8 cellular contexts compared by ENCODE assay signal in genomic region chr1:230104395-230105244, GRCh38. TPM values are rescaled to one million over a fixed set of nuclear protein-coding genes. Genes with fewer than 3 reads are reported as not detected.
DNase-seq lines count a peak whose midpoint lies in the region; ATAC-seq and TF ChIP-seq lines count a peak whose summit lies in the region.

No MANE protein-coding gene starts in this region.

- peak overlapping the region in 4 of 8 donors; percentile 23 to 82 (median 74) for H3K27ac Mint-ChIP-seq in CD8-positive, alpha-beta memory T cell
- peak overlapping the region; percentile 24 for H3K27ac Mint-ChIP-seq in activated naive CD8-positive, alpha-beta T cell treated with anti-CD3 and anti-CD28 coated beads, Interleukin-2, amount 10 ng/mL, durations not matched to agents 7 days and 5 days

- no peaks in the 10 kb centered on the region for H3K27me3 Mint-ChIP-seq in CD8-positive, alpha-beta memory T cell
- H3K27me3 Mint-ChIP-seq in activated naive CD8-positive, alpha-beta T cell treated with anti-CD3 and anti-CD28 coated beads, Interleukin-2, amount 10 ng/mL, durations not matched to agents 7 days and 5 days = no peaks in the 10 kb centered on the region

- peaks cover 58 to 86% (median 78%) of the 10 kb centered on the region in 3 donors for H3K4me1 Mint-ChIP-seq in CD8-positive, alpha-beta memory T cell
- H3K4me1 Mint-ChIP-seq in activated naive CD8-positive, alpha-beta T cell treated with anti-CD3 and anti-CD28 coated beads, Interleukin-2, amount 10 ng/mL, durations not matched to agents 7 days and 5 days = peaks cover 61% of the 10 kb centered on the region

- H3K36me3 Mint-ChIP-seq in CD8-positive, alpha-beta memory T cell = no peaks in the 10 kb centered on the region
- peaks cover 5% of the 10 kb centered on the region for H3K36me3 Mint-ChIP-seq in activated naive CD8-positive, alpha-beta T cell treated with anti-CD3 and anti-CD28 coated beads, Interleukin-2, amount 10 ng/mL, durations not matched to agents 7 days and 5 days

- CTCF ChIA-PET in CD8-positive, alpha-beta memory T cell (lab: Charles Lee) = interaction anchor here (1.3 to 1.4 kb wide), 2 partner anchors 21 to 26 kb away, joined by 3 to 4 read pairs; no protein-coding TSS in a partner anchor

- no peak overlapping the region for H3K27ac ChIP-seq in CD8-positive, alpha-beta memory T cell (ENCODE audit: low read depth, low read length)
- H3K27ac ChIP-seq in SK-N-MC (no peak overlapping the region), vagina (peak overlapping the region; percentile 69)

- TF ChIP-seq POLR2A in vagina (IDR thresholded peaks at IDR 0.05) = no peak

- H3K9me3 Mint-ChIP-seq in CD8-positive, alpha-beta memory T cell = no peaks in the 10 kb centered on the region
- no peaks in the 10 kb centered on the region for H3K9me3 Mint-ChIP-seq in activated naive CD8-positive, alpha-beta T cell treated with anti-CD3 and anti-CD28 coated beads, Interleukin-2, amount 10 ng/mL, durations not matched to agents 7 days and 5 days

- DNase-seq in CD8-positive, alpha-beta memory T cell = peak in 3 of 5 donors; percentile 20 to 78 (median 23)
- DNase-seq in Jurkat, Clone E6-1 (ENCODE audit: low read depth, low spot score) = peak; percentile 81
- DNase-seq in SK-N-MC (ENCODE audit: low read depth, low spot score) = no peak
- peak; percentile 49 for DNase-seq in activated naive CD8-positive, alpha-beta T cell treated with anti-CD3 and anti-CD28 coated beads, Interleukin-2, amount 10 ng/mL, durations not matched to agents 7 days and 5 days
- peak; percentile 96 for DNase-seq in cardiac septum (ENCODE audit: low spot score)
- DNase-seq in putamen (ENCODE audit: low spot score) = peak; percentile 51
- DNase-seq in vagina (ENCODE audit: extremely low spot score in 2 of 2) = peak in 1 of 2 donors; percentile 98

- ATAC-seq in GM21360 (IDR thresholded peaks at IDR 0.05; ENCODE audit: unreplicated experiment) = peak; percentile 50
- ATAC-seq in activated naive CD8-positive, alpha-beta T cell treated with anti-CD3 and anti-CD28 coated beads, Interleukin-2, amount 10 ng/mL, durations not matched to agents 7 days and 5 days (ENCODE audit: low read depth) = peak; percentile 77

- H3K36me3 ChIP-seq in CD8-positive, alpha-beta memory T cell (ENCODE audit: insufficient read depth, low read length) = no peaks in the 10 kb centered on the region
- H3K36me3 ChIP-seq in SK-N-MC (ENCODE audit: insufficient read depth, low read length) (no peaks in the 10 kb centered on the region), vagina (no peaks in the 10 kb centered on the region)

- H3K9ac ChIP-seq in SK-N-MC (ENCODE audit: insufficient read length) = no peak overlapping the region

- H3K4me1 ChIP-seq in CD8-positive, alpha-beta memory T cell (ENCODE audit: insufficient read depth, low read length) = peaks cover 32% of the 10 kb centered on the region
- peaks cover 32% of the 10 kb centered on the region for H3K4me1 ChIP-seq in vagina

- no peaks in the 10 kb centered on the region for H3K27me3 ChIP-seq in CD8-positive, alpha-beta memory T cell (ENCODE audit: insufficient read depth, low read length, poor library complexity, severe bottlenecking)
- no peaks in the 10 kb centered on the region for H3K27me3 ChIP-seq in vagina

- POLR2A ChIA-PET in CD8-positive, alpha-beta memory T cell (lab: Charles Lee) = no interaction called here
- POLR2A ChIA-PET in activated naive CD8-positive, alpha-beta T cell treated with anti-CD3 and anti-CD28 coated beads, Interleukin-2, amount 10 ng/mL, durations not matched to agents 7 days and 5 days (lab: Charles Lee) = interaction anchor here (0.6 to 1.5 kb wide), 4 partner anchors 19 to 201 kb away, joined by 3 to 5 read pairs (median 3); no protein-coding TSS in a partner anchor

- no peak for TF ChIP-seq CTCF in vagina (IDR thresholded peaks at IDR 0.05)

- H3K4me3 Mint-ChIP-seq in CD8-positive, alpha-beta memory T cell = peak overlapping the region in 6 of 7 donors; percentile 11 to 63 (median 46)
- peak overlapping the region; percentile 32 for H3K4me3 Mint-ChIP-seq in activated naive CD8-positive, alpha-beta T cell treated with anti-CD3 and anti-CD28 coated beads, Interleukin-2, amount 10 ng/mL, durations not matched to agents 7 days and 5 days

- intact Hi-C loops in cardiac septum (cut with DNase I) = loop anchor here (5.0 kb wide), 2 partner anchors 37 to 113 kb away; partner anchors contain the start of gene GALNT2
- intact Hi-C loops in vagina (cut with DNase I) = no loop called here

- no peak overlapping the region for H3K4me3 ChIP-seq in CD8-positive, alpha-beta memory T cell (ENCODE audit: low read length)
- peak overlapping the region; percentile 18 for H3K4me3 ChIP-seq in Jurkat, Clone E6-1 (ENCODE audit: low read length)
- H3K4me3 ChIP-seq in SK-N-MC (0 out of 2 replicates have a peak overlapping the region, but pooled peaks have one; percentile 12), vagina (peak overlapping the region in 1 of 2 donors; percentile 22)

- no peaks in the 10 kb centered on the region for H3K9me3 ChIP-seq in CD8-positive, alpha-beta memory T cell (ENCODE audit: low read length)
- no peaks in the 10 kb centered on the region for H3K9me3 ChIP-seq in SK-N-MC (ENCODE audit: low read depth, low read length)
- no peaks in the 10 kb centered on the region for H3K9me3 ChIP-seq in vagina

RNA-seq across cellular contexts. Expression of gene GALNT2, which starts 37.6 kb away (rescaled TPM):
- 10 to 100 TPM; 65.6 to 69.0 TPM for total RNA-seq in CD8-positive, alpha-beta memory T cell
- polyA plus RNA-seq in CD8-positive, alpha-beta memory T cell = 15.7 TPM
- 60.8 TPM for polyA plus RNA-seq in Jurkat, Clone E6-1 (2012; ENCODE audit: insufficient read depth, insufficient read length)
- 10 to 100 TPM; 25.3 to 29.0 TPM for total RNA-seq in activated naive CD8-positive, alpha-beta T cell treated with anti-CD3 and anti-CD28 coated beads, Interleukin-2, amount 10 ng/mL, durations not matched to agents 7 days and 5 days
- total RNA-seq in cardiac septum (29.3 TPM), vagina (51.6 TPM)
